11 cellular contexts compared by ENCODE assay signal in the genomic region with DNA sequence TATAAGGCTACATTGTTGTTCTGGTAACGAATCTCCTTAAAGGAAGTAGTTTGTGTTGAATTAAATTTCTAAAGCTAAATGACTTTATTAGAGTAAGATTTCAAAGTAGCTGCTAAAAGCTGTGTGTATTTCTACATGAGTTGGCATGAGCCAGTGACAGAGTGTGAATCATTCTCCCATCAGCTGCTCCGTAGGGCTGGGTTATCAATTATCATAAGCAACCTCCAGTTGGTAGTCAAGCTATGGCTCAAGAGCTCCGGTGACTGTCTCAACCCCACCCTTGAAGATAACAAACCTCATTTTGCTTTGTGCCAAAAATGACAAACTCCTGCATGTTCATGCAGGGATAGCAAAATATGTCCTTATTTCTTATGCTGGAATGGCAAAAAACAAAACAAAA.
DNase-seq lines count a peak whose midpoint lies in the region; ATAC-seq and TF ChIP-seq lines count a peak whose summit lies in the region.
"Had no signal": no experiment of that assay in that cellular context is flagged by ENCODE, and none has a peak within 500 bp of the region (broad histone marks: within the 10 kb centered on the region; RNA-seq: fewer than 3 reads in every experiment).

No MANE protein-coding gene starts in this region.

- peaks cover 23% of the 10 kb centered on the region for H3K4me1 Mint-ChIP-seq in HFFc6 (ENCODE audit: low read depth)
- H3K4me1 Mint-ChIP-seq in endothelial cell (ENCODE audit: unreplicated experiment): no peaks in the 10 kb centered on the region
- H3K4me1 Mint-ChIP-seq: IgD-negative memory B cell had no signal

- ATAC-seq in RWPE2 (ENCODE audit: low read depth): peak; percentile 58; the same call in 2 of the 3 replicates
- peak; percentile 35 to 65 for ATAC-seq in gastrocnemius medialis
- no peak for ATAC-seq in left lung

- no peaks in the 10 kb centered on the region for H3K9me3 ChIP-seq in RWPE2 (ENCODE audit: severe bottlenecking)
- no peaks in the 10 kb centered on the region for H3K9me3 ChIP-seq in fibroblast of lung (ENCODE audit: control insufficient read depth, insufficient read depth, low read depth, low read length)
- no peaks in the 10 kb centered on the region for H3K9me3 ChIP-seq in gastrocnemius medialis
- no peaks in the 10 kb centered on the region for H3K9me3 ChIP-seq in left lung
- H3K9me3 ChIP-seq: tibial nerve had no signal

- in situ Hi-C loops in gastrocnemius medialis (cut with MboI; ENCODE audit: low sequenced_read_pairs in 4 of 4): no loop called here

- H3K4me1 ChIP-seq in RWPE2 (ENCODE audit: insufficient read depth, poor library complexity, severe bottlenecking) (no peaks in the 10 kb centered on the region), fibroblast of lung (ENCODE audit: control insufficient read depth, extremely low read depth, insufficient read depth, low read length) (peaks cover 2% of the 10 kb centered on the region), gastrocnemius medialis (peaks cover 40 to 61% of the 10 kb centered on the region in 2 donors), left lung (no peaks in the 10 kb centered on the region)

- H3K27me3 ChIP-seq in RWPE2 (ENCODE audit: insufficient read depth, poor library complexity, severe bottlenecking) (no peaks in the 10 kb centered on the region), fibroblast of lung (ENCODE audit: control insufficient read depth, insufficient read depth, low read length) (no peaks in the 10 kb centered on the region), gastrocnemius medialis (no peaks in the 10 kb centered on the region), left lung (no peaks in the 10 kb centered on the region)
- H3K27me3 ChIP-seq: tibial nerve had no signal

- H3K27ac Mint-ChIP-seq in HFFc6 (no peak overlapping the region), endothelial cell (ENCODE audit: unreplicated experiment) (no peak overlapping the region)
- H3K27ac Mint-ChIP-seq: IgD-negative memory B cell had no signal

- TF ChIP-seq POLR2A in gastrocnemius medialis (IDR thresholded peaks at IDR 0.05): no peak

- H3K36me3 ChIP-seq in RWPE2 (ENCODE audit: low read depth) (no peaks in the 10 kb centered on the region), fibroblast of lung (ENCODE audit: control insufficient read depth, insufficient read depth, low read length) (no peaks in the 10 kb centered on the region), gastrocnemius medialis (no peaks in the 10 kb centered on the region), left lung (no peaks in the 10 kb centered on the region)
- H3K36me3 ChIP-seq: tibial nerve had no signal

- H3K4me3 Mint-ChIP-seq in HFFc6 (no peak overlapping the region), endothelial cell (ENCODE audit: unreplicated experiment) (no peak overlapping the region)
- H3K4me3 Mint-ChIP-seq: IgD-negative memory B cell had no signal

- no peaks in the 10 kb centered on the region for H3K79me2 ChIP-seq in fibroblast of lung (ENCODE audit: control insufficient read depth, insufficient read depth, low read length)

- H3K9ac ChIP-seq in fibroblast of lung (ENCODE audit: insufficient read depth, low read length): no peak overlapping the region

- no peaks in the 10 kb centered on the region for H4K20me1 ChIP-seq in fibroblast of lung (ENCODE audit: control insufficient read depth, extremely low read depth, insufficient read depth, low read length)

- no peak overlapping the region for H3K27ac ChIP-seq in RWPE2 (ENCODE audit: poor library complexity, severe bottlenecking)
- no peak overlapping the region for H3K27ac ChIP-seq in fibroblast of lung (ENCODE audit: insufficient read depth, low read length)
- peak overlapping the region; percentile 13 to 23 (median 21) for H3K27ac ChIP-seq in gastrocnemius medialis
- H3K27ac ChIP-seq in left lung: no peak overlapping the region
- H3K27ac ChIP-seq: tibial nerve had no signal

- TF ChIP-seq CTCF in HFFc6 (IDR thresholded peaks at IDR 0.05) (no peak), RWPE2 (IDR thresholded peaks at IDR 0.05; ENCODE audit: poor library complexity, severe bottlenecking) (no peak), fibroblast of lung (conservative IDR thresholded peaks at IDR 0.05 in 1 of 2, IDR thresholded peaks at IDR 0.05 in 1 of 2; ENCODE audit: low read depth in 1 of 2, low read length in 2 of 2) (no peak), gastrocnemius medialis (IDR thresholded peaks at IDR 0.05 in 4 of 5, conservative IDR thresholded peaks at IDR 0.05 in 1 of 5) (no peak), left lung (IDR thresholded peaks at IDR 0.05) (no peak), endothelial cell (IDR thresholded peaks at IDR 0.05; ENCODE audit: unreplicated experiment) (no peak)

- H3K4me2 ChIP-seq in fibroblast of lung (ENCODE audit: extremely low read depth, insufficient read depth, low read length): no peak overlapping the region

- H3K27me3 Mint-ChIP-seq in HFFc6 (ENCODE audit: insufficient read depth): no peaks in the 10 kb centered on the region; the same call in 1 of the 2 replicates
- H3K27me3 Mint-ChIP-seq in endothelial cell (ENCODE audit: unreplicated experiment): no peaks in the 10 kb centered on the region
- H3K27me3 Mint-ChIP-seq: IgD-negative memory B cell had no signal

- intact Hi-C loops in gastrocnemius medialis (cut with DNase I; ENCODE audit: low total_unique reads) (no loop called here), left lung (cut with DNase I) (no loop called here)

- DNase-seq in HFFc6 (peak; percentile 8), RWPE2 (ENCODE audit: low spot score) (no peak), fibroblast of lung (ENCODE audit: low read depth in 2 of 2) (peak; percentile 67 to 87), gastrocnemius medialis (no peak), left lung (no peak), endothelial cell (ENCODE audit: low spot score) (no peak), DMS53 (lab: John Stamatoyannopoulos, UW) (no peak)
- DNase-seq: NCI-H1930, T1000 had no signal

- H2AFZ ChIP-seq in fibroblast of lung (ENCODE audit: low read length): no peak overlapping the region

- H3K4me3 ChIP-seq in RWPE2 (ENCODE audit: severe bottlenecking): no peak overlapping the region
- H3K4me3 ChIP-seq in fibroblast of lung (replicated peaks in 1 of 4; ENCODE audit: control extremely low read depth in 1 of 4, insufficient read depth in 1 of 4, low read depth in 3 of 4, low read length in 4 of 4): no peak overlapping the region
- no peak overlapping the region for H3K4me3 ChIP-seq in gastrocnemius medialis
- H3K4me3 ChIP-seq in left lung: no peak overlapping the region
- H3K4me3 ChIP-seq: tibial nerve had no signal

- H3K36me3 Mint-ChIP-seq in HFFc6 (ENCODE audit: low read depth) (no peaks in the 10 kb centered on the region), endothelial cell (ENCODE audit: low read depth, unreplicated experiment) (no peaks in the 10 kb centered on the region)
- H3K36me3 Mint-ChIP-seq: IgD-negative memory B cell had no signal

- H3K9me3 Mint-ChIP-seq in HFFc6 (no peaks in the 10 kb centered on the region), endothelial cell (ENCODE audit: unreplicated experiment) (no peaks in the 10 kb centered on the region)

Comparison
In these comparisons a context has a peak if more than half of its experiments do, and no peak if none do; other contexts are left out.
1. DNase-seq: peak in HFFc6 (single experiment) and fibroblast of lung (2 of 2); none in RWPE2 (single experiment), gastrocnemius medialis (0 of 2), left lung (0 of 2), endothelial cell (single experiment) and DMS53 (single experiment).
2. H3K27ac ChIP-seq: peak in gastrocnemius medialis (4 of 4); none in RWPE2 (single experiment), fibroblast of lung (single experiment) and left lung (0 of 2).